In the genomic region with DNA sequence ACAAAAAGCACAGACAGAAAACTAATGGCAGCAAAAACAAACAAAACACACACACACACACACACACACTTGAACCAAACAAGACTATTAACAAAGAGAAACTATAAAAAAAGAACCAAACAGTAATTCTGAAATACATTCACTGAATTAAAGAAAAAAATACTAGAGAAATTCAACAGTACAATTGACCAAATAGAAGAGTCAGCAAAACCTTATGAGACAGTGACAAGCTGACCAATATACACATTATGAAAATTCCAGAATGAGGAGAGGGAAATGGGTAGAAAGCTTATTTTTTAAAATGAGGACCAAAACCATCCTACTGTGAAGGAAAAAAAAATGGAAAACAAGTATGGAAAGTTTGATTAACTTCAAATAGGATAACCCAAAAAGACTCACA, we compare ENCODE assay signal across 22 cellular contexts.
"Had no signal": no experiment of that assay in that cellular context is flagged by ENCODE, and none has a peak within 500 bp of the region (broad histone marks: within the 10 kb centered on the region; RNA-seq: fewer than 3 reads in every experiment).

No MANE protein-coding gene starts in this region.

- H3K9me3 ChIP-seq: esophagus muscularis mucosa, lower lobe of right lung, mucosa of descending colon had no signal

- ATAC-seq: foreskin keratinocyte, heart left ventricle, left cardiac atrium, left lung, left ventricle myocardium superior, lower lobe of right lung, mucosa of descending colon had no signal

- H3K27me3 ChIP-seq: esophagus muscularis mucosa, heart left ventricle, hepatocyte, left lung had no signal

- H3K4me3 ChIP-seq: coronary artery, dorsolateral prefrontal cortex, esophagus muscularis mucosa, heart left ventricle, hepatocyte, left lung, lower lobe of right lung, mucosa of descending colon had no signal

- FAIRE-seq: colon, endothelial cell of umbilical vein, frontal cortex, keratinocyte had no signal

- H3K36me3 Mint-ChIP-seq: immature natural killer cell had no signal

- H3K79me2 ChIP-seq: hepatocyte had no signal

- H2AFZ ChIP-seq: hepatocyte had no signal

- H3K4me3 Mint-ChIP-seq: immature natural killer cell, mesothelial cell of epicardium had no signal

- H3K4me1 ChIP-seq: esophagus muscularis mucosa, foreskin keratinocyte, heart left ventricle, left lung, lower lobe of right lung had no signal

- H3K36me3 ChIP-seq: esophagus muscularis mucosa, heart left ventricle, left lung, lower lobe of right lung had no signal

- H3K27ac ChIP-seq: coronary artery, dorsolateral prefrontal cortex, esophagus muscularis mucosa, foreskin keratinocyte, heart left ventricle, hepatocyte, left lung, lower lobe of right lung had no signal

- H3K4me2 ChIP-seq: hepatocyte had no signal

- H3K27ac Mint-ChIP-seq: immature natural killer cell, mesothelial cell of epicardium had no signal

- H3K4me1 Mint-ChIP-seq: immature natural killer cell, mesothelial cell of epicardium had no signal

- DNase-seq: dermis blood vessel endothelial cell; dorsolateral prefrontal cortex; effector CD4-positive, alpha-beta T cell; effector memory CD4-positive, alpha-beta T cell; foreskin keratinocyte; heart left ventricle; hypothalamus; immature natural killer cell; left cardiac atrium; left lung; left ventricle myocardium superior; lower lobe of right lung; mesenchymal stem cell; mucosa of descending colon had no signal
